ENCODE assay signal across 16 cellular contexts in the genomic region with DNA sequence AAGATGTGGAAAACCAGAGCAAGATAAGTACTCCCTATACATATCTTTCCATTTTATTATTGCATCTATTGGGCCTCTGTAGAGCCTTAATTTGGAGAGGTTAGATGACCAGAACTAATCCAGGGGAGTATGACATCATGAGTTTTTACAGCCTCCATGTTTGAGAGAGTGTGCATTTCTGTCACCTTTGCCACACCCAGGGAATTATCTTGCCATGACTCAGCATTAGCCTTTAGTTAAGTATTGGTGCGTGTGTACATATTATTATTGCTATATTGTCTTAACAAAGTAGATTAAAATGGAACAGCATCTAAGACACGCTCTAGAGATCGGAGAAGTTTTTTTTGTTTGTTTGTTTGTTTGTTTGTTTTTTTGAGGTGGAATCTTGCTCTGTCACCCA. TPM values are rescaled to one million over a fixed set of nuclear protein-coding genes. Genes with fewer than 3 reads are reported as not detected.
DNase-seq lines count a peak whose midpoint lies in the region; ATAC-seq, FAIRE-seq and TF ChIP-seq lines count a peak whose summit lies in the region.
"Had no signal": no experiment of that assay in that cellular context is flagged by ENCODE, and none has a peak within 500 bp of the region (broad histone marks: within the 10 kb centered on the region; RNA-seq: fewer than 3 reads in every experiment).

No MANE protein-coding gene starts in this region.

- no peak for FAIRE-seq in A549 (lab: Jason Lieb, UNC)

- in situ Hi-C loops in GM23248 (cut with MboI): no loop called here

- no peak for TF ChIP-seq POLR2A in A549 (IDR thresholded peaks at IDR 0.05; ENCODE audit: low read length)
- TF ChIP-seq POLR2A in erythroblast (IDR thresholded peaks at IDR 0.05; ENCODE audit: low read length): no peak

- H3K4me3 ChIP-seq in A549: no peak overlapping the region
- H3K4me3 ChIP-seq in GM23248: no peak overlapping the region
- H3K4me3 ChIP-seq in colonic mucosa: no peak overlapping the region
- H3K4me3 ChIP-seq: BLaER1 treated with 17β-estradiol and CSF1 and Interleukin-3, amounts not matched to agents 10 nM and 100 nM; heart right ventricle; psoas muscle had no signal

- no peak for TF ChIP-seq EP300 in A549 (IDR thresholded peaks at IDR 0.05)

- H3K4me2 ChIP-seq in A549: peak overlapping the region; percentile 45; the same call in 2 of the 3 replicates
- no peak overlapping the region for H3K4me2 ChIP-seq in GM23248 (ENCODE audit: unreplicated experiment)
- H3K4me2 ChIP-seq: BLaER1 treated with 17β-estradiol and CSF1 and Interleukin-3, amounts not matched to agents 10 nM and 100 nM had no signal

- H3K27ac ChIP-seq in A549 (peak overlapping the region; percentile 0 to 60; a peak in 4 of 6 replicates), GM23248 (no peak overlapping the region), colonic mucosa (no peak overlapping the region)
- H3K27ac ChIP-seq: BLaER1 treated with 17β-estradiol and CSF1 and Interleukin-3, amounts not matched to agents 10 nM and 100 nM; heart right ventricle; psoas muscle had no signal

- 79% methylated on average over 3 of the region's 3 CpGs for WGBS in A549 (ENCODE audit: missing lambda C conversion rate)
- 97 to 98% methylated on average over 3 of the region's 3 CpGs for WGBS in GM23248 (ENCODE audit: low coverage in 1 of 2, low lambda C conversion rate in 2 of 2, missing lambda C conversion rate in 2 of 2), 2 experiments

- intact Hi-C loops in colonic mucosa (cut with DNase I): no loop called here

- no peaks in the 10 kb centered on the region for H3K79me2 ChIP-seq in GM23248 (ENCODE audit: insufficient read depth)

- no peaks in the 10 kb centered on the region for H3K9me3 ChIP-seq in A549
- H3K9me3 ChIP-seq in GM23248 (ENCODE audit: low read depth): no peaks in the 10 kb centered on the region
- H3K9me3 ChIP-seq in colonic mucosa: no peaks in the 10 kb centered on the region
- H3K9me3 ChIP-seq: BLaER1 treated with 17β-estradiol and CSF1 and Interleukin-3, amounts not matched to agents 10 nM and 100 nM; heart right ventricle; psoas muscle had no signal

- no peak overlapping the region for H2AFZ ChIP-seq in GM23248

- ATAC-seq in A549: peak; percentile 59 to 76; a peak in 3 of 6 replicates
- ATAC-seq: heart right ventricle, left cardiac atrium, psoas muscle had no signal

- H3K9me2 ChIP-seq in GM23248 (ENCODE audit: insufficient read depth): no peaks in the 10 kb centered on the region

- H4K20me1 ChIP-seq in GM23248 (ENCODE audit: insufficient read depth): no peaks in the 10 kb centered on the region

- H3F3A ChIP-seq in GM23248 (ENCODE audit: insufficient read depth): 0 out of 2 replicates have a peak, but pooled peaks cover 6% of the 10 kb centered on the region

- TF ChIP-seq CTCF in A549 (IDR thresholded peaks at IDR 0.05) (no peak), colonic mucosa (IDR thresholded peaks at IDR 0.05) (no peak)

- TF ChIP-seq RAD21 in A549 (conservative IDR thresholded peaks at IDR 0.05 in 1 of 2, IDR thresholded peaks at IDR 0.05 in 1 of 2): no peak

- H3K27me3 ChIP-seq in GM23248 (replicated peaks; ENCODE audit: insufficient read depth): no peaks in the 10 kb centered on the region
- no peaks in the 10 kb centered on the region for H3K27me3 ChIP-seq in colonic mucosa
- H3K27me3 ChIP-seq: BLaER1 treated with 17β-estradiol and CSF1 and Interleukin-3, amounts not matched to agents 10 nM and 100 nM; heart right ventricle had no signal

- DNase-seq in A549 (ENCODE audit: low read depth in 1 of 2, low spot score in 1 of 2): peak; percentile 7 to 60
- peak; percentile 15 for DNase-seq in GM23248
- DNase-seq in RPMI7951 (ENCODE audit: low read depth): peak; percentile 5
- DNase-seq in erythroblast (lab: John Stamatoyannopoulos, UW): peak; percentile 61 to 68
- DNase-seq in cerebellum (ENCODE audit: low spot score): no peak
- no peak for DNase-seq in midbrain (lab: John Stamatoyannopoulos, UW)
- DNase-seq in AG08395 (ENCODE audit: low spot score): no peak
- DNase-seq in colonic mucosa: no peak
- DNase-seq: activated CD4-positive, CD25-positive, alpha-beta regulatory T cell treated with anti-CD3 and anti-CD28 coated beads, Interleukin-2, amount 50 U/mL, for 72 hours; heart right ventricle; left cardiac atrium; NCI-H1436; NCI-H446 treated with DMSO at 0.1 percent for 48 hours; psoas muscle; stimulated activated CD4-positive, alpha-beta T cell treated with anti-CD3 and anti-CD28 coated beads, Interleukin-2, amount 100 ng/mL, for 24 hours had no signal

- H3K36me3 ChIP-seq in GM23248 (ENCODE audit: low read depth): peaks cover 61% of the 10 kb centered on the region
- H3K36me3 ChIP-seq in colonic mucosa: peaks cover 8% of the 10 kb centered on the region

- CTCF ChIA-PET in A549 (lab: Yijun Ruan, JAX): no interaction called here

- POLR2A ChIA-PET in A549 (lab: Yijun Ruan, JAX): no interaction called here

- H3K9ac ChIP-seq in GM23248: no peak overlapping the region
- no peak overlapping the region for H3K9ac ChIP-seq in colonic mucosa (ENCODE audit: low read depth in 2 of 2, low read length in 2 of 2)
- H3K9ac ChIP-seq: BLaER1 treated with 17β-estradiol and CSF1 and Interleukin-3, amounts not matched to agents 10 nM and 100 nM had no signal

- H3K4me1 ChIP-seq in A549 (peaks cover 15% of the 10 kb centered on the region), GM23248 (ENCODE audit: insufficient read depth) (peaks cover 6% of the 10 kb centered on the region), colonic mucosa (no peaks in the 10 kb centered on the region)
- H3K4me1 ChIP-seq: BLaER1 treated with 17β-estradiol and CSF1 and Interleukin-3, amounts not matched to agents 10 nM and 100 nM; heart right ventricle; psoas muscle had no signal

TF ChIP-seq in A549, 52 proteins besides CTCF, POLR2A, EP300 and RAD21:
- no peak for TF ChIP-seq FOXS1 (CRISPR knock-in tag; IDR thresholded peaks at IDR 0.05)
- TF ChIP-seq MAFK (IDR thresholded peaks at IDR 0.05; ENCODE audit: partially characterized antibody): peak; percentile 92
- peak; percentile 91 for TF ChIP-seq NFE2L2 (conservative IDR thresholded peaks at IDR 0.05; ENCODE audit: low read length)
- TF ChIP-seq FOSL2 (IDR thresholded peaks at IDR 0.05): no peak
- TF ChIP-seq FOSL2 (CRISPR knock-in tag; IDR thresholded peaks at IDR 0.05): peak; percentile 51; the same call in 1 of the 2 replicates

RNA-seq across cellular contexts. Expression of a gene that starts 27.6 kb away (rescaled TPM):
- 35.5 and 49.6 TPM in 2 replicates for polyA plus RNA-seq in A549 (2011; rRNA removed)
- polyA plus RNA-seq in A549 (2012; cell fraction: cytosol; rRNA removed): 27.5 and 32.4 TPM in 2 replicates
- 14.9 and 18.0 TPM in 2 replicates for polyA plus RNA-seq in A549 (2012; cell fraction: nucleus; rRNA removed)
- 36.9 to 40.0 TPM (median 38.4 TPM) in 3 replicates for polyA plus RNA-seq in A549 (2017; fragmentation: RNase III; extraction: RNeasy Plus Mini Kit Qiagen cat#74134 plus additional on column Dnase treatment)
- polyA minus RNA-seq in A549 (2011; rRNA and poly(A)+ RNA removed): 7.0 and 9.5 TPM in 2 replicates
- total RNA-seq in GM23248 (2014; rRNA removed; shearing (Covaris generic)): 41.7 and 70.8 TPM in 2 replicates
- 65.0 and 69.4 TPM in 2 replicates for polyA plus RNA-seq in GM23248 (2016; fragmentation: Nextera tagmentation; extraction: Ambion mirVana)
- 23.1 and 29.0 TPM in 2 replicates for total RNA-seq in RPMI7951 (2014; rRNA removed; shearing (Covaris generic))
- total RNA-seq in cerebellum: 14.7 TPM
- total RNA-seq in colonic mucosa: 10 to 100 TPM; 12.4 to 15.2 TPM

RNA-seq across cellular contexts. Expression of a gene that starts 36.5 kb away (rescaled TPM):
- polyA plus RNA-seq in A549 (2011; rRNA removed) (33.0 and 44.9 TPM in 2 replicates), A549 (2017; fragmentation: RNase III; extraction: RNeasy Plus Mini Kit Qiagen cat#74134 plus additional on column Dnase treatment) (20.2 to 22.7 TPM (median 20.7 TPM) in 3 replicates), GM23248 (2016; fragmentation: Nextera tagmentation; extraction: Ambion mirVana) (19.9 and 20.3 TPM in 2 replicates)
- 8.0 and 11.4 TPM in 2 replicates for polyA plus RNA-seq in A549 (2012; cell fraction: cytosol; rRNA removed)
- 8.0 and 8.5 TPM in 2 replicates for polyA plus RNA-seq in A549 (2012; cell fraction: nucleus; rRNA removed)
- 77.9 and 82.3 TPM in 2 replicates for polyA minus RNA-seq in A549 (2011; rRNA and poly(A)+ RNA removed)
- total RNA-seq in GM23248 (2014; rRNA removed; shearing (Covaris generic)): 19.5 and 26.5 TPM in 2 replicates
- total RNA-seq in RPMI7951 (2014; rRNA removed; shearing (Covaris generic)): 18.0 and 22.9 TPM in 2 replicates
- total RNA-seq in cerebellum (36.7 TPM), colonic mucosa (10 to 100 TPM; 17.5 to 39.8 TPM)

Comparison
In these comparisons a context has a peak if more than half of its experiments do, and no peak if none do; other contexts are left out.
1. DNase-seq: peak in A549 (2 of 2), GM23248 (single experiment), RPMI7951 (single experiment) and erythroblast (2 of 2); none in cerebellum (single experiment), midbrain (single experiment), AG08395 (single experiment) and colonic mucosa (single experiment).
2. H3K27ac ChIP-seq: peak in A549 (2 of 2); none in GM23248 (single experiment) and colonic mucosa (single experiment).